Comparison of ENCODE assay signal across 8 cellular contexts in the genomic region with DNA sequence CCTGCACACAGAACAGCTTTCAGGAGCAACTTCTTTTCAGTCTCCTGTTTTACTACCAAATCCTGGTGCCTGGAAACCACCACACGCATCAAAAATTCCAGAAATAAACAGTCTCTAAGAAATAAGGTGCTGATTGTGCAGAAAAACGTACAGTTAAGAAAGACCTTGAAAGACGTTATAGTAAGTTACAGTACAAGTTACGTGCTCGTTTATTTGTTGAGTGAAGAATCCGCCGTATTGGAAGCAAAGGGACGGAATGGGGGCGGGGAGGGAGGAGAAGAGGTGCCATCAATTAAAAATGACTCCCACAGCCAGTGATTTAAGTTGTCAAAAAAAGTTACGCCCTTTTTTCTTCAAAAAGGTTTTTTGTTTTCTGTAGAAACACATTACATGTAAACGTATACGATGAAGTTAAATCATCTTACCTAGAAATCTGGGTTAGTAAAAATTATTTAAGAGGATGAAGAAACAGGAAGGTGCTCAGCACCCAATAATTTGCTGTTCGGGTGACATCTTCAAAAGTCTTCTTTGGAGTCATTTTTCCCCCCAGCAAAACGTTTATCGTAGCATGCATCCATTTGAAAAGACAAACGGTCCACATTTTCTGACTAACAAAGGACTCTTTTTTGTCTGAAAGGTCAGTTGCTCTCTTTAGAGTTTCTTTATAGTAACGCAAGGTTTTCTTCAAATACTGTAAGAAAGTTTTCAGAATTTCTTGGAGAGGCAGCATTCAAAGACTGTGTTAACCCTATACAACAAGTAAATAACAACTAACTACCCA. TPM values are rescaled to one million over a fixed set of nuclear protein-coding genes. Genes with fewer than 3 reads are reported as not detected.
A peak's percentile ranks its signal among the peaks of the same experiment; 100 is the strongest.
DNase-seq lines count a peak whose midpoint lies in the region; ATAC-seq and TF ChIP-seq lines count a peak whose summit lies in the region.

No MANE protein-coding gene starts in this region.

- no peak for TF ChIP-seq CTCF in activated B cell treated with CpG ODN at 0.5 μM for 24 hours (IDR thresholded peaks at IDR 0.05)
- TF ChIP-seq CTCF in hepatocyte (IDR thresholded peaks at IDR 0.05; ENCODE audit: poor library complexity), result no peak

- H3K27me3 Mint-ChIP-seq in activated B cell treated with CpG ODN at 0.5 μM for 24 hours, result peaks cover 18% of the 10 kb centered on the region

- no peaks in the 10 kb centered on the region for H3K9me3 Mint-ChIP-seq in activated B cell treated with CpG ODN at 0.5 μM for 24 hours

- intact Hi-C loops in activated B cell treated with CpG ODN at 0.5 μM for 24 hours (cut with micrococcal nuclease), result loop anchor here (2.0 to 5.0 kb wide), 2 partner anchors 1312 to 1603 kb away; a partner anchor contains a TSS

- CTCF ChIA-PET in activated B cell treated with CpG ODN at 0.5 μM for 24 hours (lab: Charles Lee), result no interaction called here

- H3K4me3 Mint-ChIP-seq in activated B cell treated with CpG ODN at 0.5 μM for 24 hours, result peak overlapping the region; percentile 87

- H3K4me1 Mint-ChIP-seq in activated B cell treated with CpG ODN at 0.5 μM for 24 hours, result peaks cover 24% of the 10 kb centered on the region

- H3K9me2 ChIP-seq in hepatocyte (replicated peaks; ENCODE audit: insufficient read depth), result no peaks in the 10 kb centered on the region

- no peaks in the 10 kb centered on the region for H4K20me1 ChIP-seq in hepatocyte (ENCODE audit: insufficient read depth, poor library complexity, severe bottlenecking)

- H2AFZ ChIP-seq in hepatocyte, result peak overlapping the region; percentile 54

- no peak overlapping the region for H3K27ac Mint-ChIP-seq in activated B cell treated with CpG ODN at 0.5 μM for 24 hours

- ATAC-seq in activated B cell treated with CpG ODN at 0.5 μM for 24 hours (ENCODE audit: low read depth) (no peak), HG03565 (IDR thresholded peaks at IDR 0.05; ENCODE audit: unreplicated experiment) (no peak), GM19397 (IDR thresholded peaks at IDR 0.05; ENCODE audit: unreplicated experiment) (no peak), HG02678 (IDR thresholded peaks at IDR 0.05; ENCODE audit: unreplicated experiment) (no peak)

- H3K4me2 ChIP-seq in hepatocyte, result peak overlapping the region; percentile 78

- in situ Hi-C loops in HAP-1 (cut with MboI; ENCODE audit: low sequenced_read_pairs), result no loop called here

- peaks cover 32% of the 10 kb centered on the region for H3K4me1 ChIP-seq in HAP-1
- no peaks in the 10 kb centered on the region for H3K4me1 ChIP-seq in hepatocyte (ENCODE audit: insufficient read depth)

- H3K79me2 ChIP-seq in hepatocyte, result peaks cover 35% of the 10 kb centered on the region

- 5% methylated on average over 17 of the region's 17 CpGs for WGBS in hepatocyte (ENCODE audit: low lambda C conversion rate, missing lambda C conversion rate)

- DNase-seq in HAP-1 (ENCODE audit: low spot score in 2 of 2) (peak; percentile 61 to 68), activated B cell treated with CpG ODN at 0.5 μM for 24 hours (no peak), hepatocyte (ENCODE audit: low spot score) (peak; percentile 29), DMS 273 treated with DMSO at 0.1 percent for 48 hours (lab: John Stamatoyannopoulos, UW) (no peak)

- H3K27me3 ChIP-seq in HAP-1 (ENCODE audit: low read depth), result no peaks in the 10 kb centered on the region
- no peaks in the 10 kb centered on the region for H3K27me3 ChIP-seq in hepatocyte

- H3K36me3 ChIP-seq in HAP-1 (replicated peaks) (no peaks in the 10 kb centered on the region), hepatocyte (replicated peaks; ENCODE audit: insufficient read depth, low read depth) (no peaks in the 10 kb centered on the region)

- POLR2A ChIA-PET in activated B cell treated with CpG ODN at 0.5 μM for 24 hours (lab: Charles Lee), result no interaction called here

- H3K27ac ChIP-seq in hepatocyte (peak overlapping the region; percentile 89), skin epidermis (peak overlapping the region in 19 of 21 experiments; percentile 53 to 96 (median 90))

- H3K36me3 Mint-ChIP-seq in activated B cell treated with CpG ODN at 0.5 μM for 24 hours (ENCODE audit: low read depth), result no peaks in the 10 kb centered on the region

- H3K9me3 ChIP-seq in HAP-1 (no peaks in the 10 kb centered on the region), hepatocyte (ENCODE audit: low read depth) (no peaks in the 10 kb centered on the region)

- peak overlapping the region; percentile 73 for H3K4me3 ChIP-seq in HAP-1
- H3K4me3 ChIP-seq in hepatocyte, result peak overlapping the region; percentile 11
- peak overlapping the region; percentile 72 to 93 (median 75) for H3K4me3 ChIP-seq in skin epidermis

RNA-seq across cellular contexts. Expression of a gene that starts 0.8 kb away (rescaled TPM):
- total RNA-seq in activated B cell treated with CpG ODN at 0.5 μM for 24 hours (0.56 and 1.00 TPM in 2 replicates), hepatocyte (46.4 and 46.7 TPM in 2 replicates)
- 45.4 and 58.7 TPM in 2 replicates for polyA plus RNA-seq in hepatocyte

Comparison
In these comparisons a context has a peak if more than half of its experiments do, and no peak if none do; other contexts are left out.
1. DNase-seq: peak in HAP-1 (2 of 2) and hepatocyte (single experiment); none in activated B cell treated with CpG ODN at 0.5 μM for 24 hours (single experiment) and DMS 273 treated with DMSO at 0.1 percent for 48 hours (single experiment).
2. H3K4me3 ChIP-seq: peak in every context shown above with its lines; median percentile 75 in skin epidermis; 73 in HAP-1; 11 in hepatocyte.
3. RNA of a gene that starts 0.8 kb away (total RNA-seq): 46.4 to 46.7 TPM in hepatocyte; 0.56 to 1.00 TPM in activated B cell treated with CpG ODN at 0.5 μM for 24 hours; every median in the first group is over 10 times any median in the second.